10 cellular contexts compared by ENCODE assay signal in genomic region chr20:3409417-3409816, GRCh38. TPM values are rescaled to one million over a fixed set of nuclear protein-coding genes. Genes with fewer than 3 reads are reported as not detected.
DNase-seq lines count a peak whose midpoint lies in the region; ATAC-seq, FAIRE-seq and TF ChIP-seq lines count a peak whose summit lies in the region.
"Had no signal": no experiment of that assay in that cellular context is flagged by ENCODE, and none has a peak within 500 bp of the region (broad histone marks: within the 10 kb centered on the region; RNA-seq: fewer than 3 reads in every experiment).

No MANE protein-coding gene starts in this region.

- H3K9me3 Mint-ChIP-seq in stimulated activated naive CD8-positive, alpha-beta T cell treated with anti-CD3 and anti-CD28 coated beads, Interleukin-15, Interleukin-2, amounts not matched to agents 100 ng/mL and 50 ng/mL, for 24 hours: no peaks in the 10 kb centered on the region
- no peaks in the 10 kb centered on the region for H3K9me3 Mint-ChIP-seq in neural progenitor cell

- no peaks in the 10 kb centered on the region for H3K36me3 Mint-ChIP-seq in stimulated activated naive CD8-positive, alpha-beta T cell treated with anti-CD3 and anti-CD28 coated beads, Interleukin-15, Interleukin-2, amounts not matched to agents 100 ng/mL and 50 ng/mL, for 24 hours (ENCODE audit: low read depth)
- H3K36me3 Mint-ChIP-seq in neural progenitor cell: no peaks in the 10 kb centered on the region

- no peak overlapping the region for H3K27ac Mint-ChIP-seq in stimulated activated naive CD8-positive, alpha-beta T cell treated with anti-CD3 and anti-CD28 coated beads, Interleukin-15, Interleukin-2, amounts not matched to agents 100 ng/mL and 50 ng/mL, for 24 hours
- no peak overlapping the region for H3K27ac Mint-ChIP-seq in neural progenitor cell

- H4K20me1 ChIP-seq in neural progenitor cell (ENCODE audit: low read depth): peaks cover 14% of the 10 kb centered on the region

- peak overlapping the region; percentile 45 for H2AFZ ChIP-seq in neural progenitor cell (replicated peaks)

- H3K9me3 ChIP-seq in breast epithelium (no peaks in the 10 kb centered on the region), neural progenitor cell (ENCODE audit: low read depth) (no peaks in the 10 kb centered on the region)

- FAIRE-seq in GM12892 (lab: Jason Lieb, UNC): no peak
- FAIRE-seq: D721Med had no signal

- intact Hi-C loops in breast epithelium (cut with DNase I; ENCODE audit: low total_unique reads): no loop called here

- H3F3A ChIP-seq in neural progenitor cell (ENCODE audit: low read depth): peaks cover 11% of the 10 kb centered on the region

- no peaks in the 10 kb centered on the region for H3K27me3 ChIP-seq in breast epithelium
- H3K27me3 ChIP-seq in neural progenitor cell: no peaks in the 10 kb centered on the region

- H3K4me3 Mint-ChIP-seq in stimulated activated naive CD8-positive, alpha-beta T cell treated with anti-CD3 and anti-CD28 coated beads, Interleukin-15, Interleukin-2, amounts not matched to agents 100 ng/mL and 50 ng/mL, for 24 hours: peak overlapping the region; percentile 94
- peak overlapping the region; percentile 8 for H3K4me3 Mint-ChIP-seq in neural progenitor cell

- peaks cover 6% of the 10 kb centered on the region for H3K27me3 Mint-ChIP-seq in stimulated activated naive CD8-positive, alpha-beta T cell treated with anti-CD3 and anti-CD28 coated beads, Interleukin-15, Interleukin-2, amounts not matched to agents 100 ng/mL and 50 ng/mL, for 24 hours
- H3K27me3 Mint-ChIP-seq in neural progenitor cell (ENCODE audit: insufficient read depth, low read depth): peaks cover 2% of the 10 kb centered on the region

- peaks cover 25% of the 10 kb centered on the region for H3K79me2 ChIP-seq in neural progenitor cell (ENCODE audit: low read depth)

- no peak for DNase-seq in stimulated activated naive CD8-positive, alpha-beta T cell treated with anti-CD3 and anti-CD28 coated beads, Interleukin-15, Interleukin-2, amounts not matched to agents 100 U/mL and 50 U/mL, for 24 hours
- DNase-seq in breast epithelium (ENCODE audit: low spot score in 2 of 2) (no peak), neural progenitor cell (ENCODE audit: low spot score) (no peak), NCI-H345 (lab: John Stamatoyannopoulos, UW) (no peak), OCI-M1 (lab: John Stamatoyannopoulos, UW) (no peak), GM12892 (ENCODE audit: insufficient read length) (no peak)

- H3K4me1 Mint-ChIP-seq in stimulated activated naive CD8-positive, alpha-beta T cell treated with anti-CD3 and anti-CD28 coated beads, Interleukin-15, Interleukin-2, amounts not matched to agents 100 ng/mL and 50 ng/mL, for 24 hours (ENCODE audit: low read depth): peaks cover 33% of the 10 kb centered on the region
- H3K4me1 Mint-ChIP-seq in neural progenitor cell: peaks cover 22% of the 10 kb centered on the region

- no peak for TF ChIP-seq CTCF in breast epithelium (IDR thresholded peaks at IDR 0.05)
- no peak for TF ChIP-seq CTCF in neural progenitor cell (IDR thresholded peaks at IDR 0.05)

- H3K4me1 ChIP-seq in breast epithelium: peaks cover 0 to 8% of the 10 kb centered on the region in 2 donors
- H3K4me1 ChIP-seq in neural progenitor cell: peaks cover 6% of the 10 kb centered on the region

- peak overlapping the region in 1 of 2 donors; percentile 93 for H3K27ac ChIP-seq in breast epithelium
- no peak overlapping the region for H3K27ac ChIP-seq in neural progenitor cell
- H3K27ac ChIP-seq: SK-N-MC had no signal

- H3K4me3 ChIP-seq in breast epithelium (peak overlapping the region in 2 of 3 donors; percentile 93 to 95), neural progenitor cell (no peak overlapping the region)

- no peak for ATAC-seq in stimulated activated naive CD8-positive, alpha-beta T cell treated with anti-CD3 and anti-CD28 coated beads, Interleukin-15, Interleukin-2, amounts not matched to agents 100 U/mL and 50 U/mL, for 24 hours
- ATAC-seq in GM18907 (IDR thresholded peaks at IDR 0.05; ENCODE audit: unreplicated experiment): no peak

- H3K9ac ChIP-seq in neural progenitor cell: no peak overlapping the region

- no peak overlapping the region for H3K4me2 ChIP-seq in neural progenitor cell

- TF ChIP-seq POLR2A in breast epithelium (IDR thresholded peaks at IDR 0.05): no peak
- no peak for TF ChIP-seq POLR2A in GM12892 (IDR thresholded peaks at IDR 0.05; ENCODE audit: low read depth, low read length)

- no peaks in the 10 kb centered on the region for H3K36me3 ChIP-seq in breast epithelium
- no peaks in the 10 kb centered on the region for H3K36me3 ChIP-seq in neural progenitor cell

RNA-seq across cellular contexts. Expression of gene DNAAF9, which starts 1.9 kb away (rescaled TPM):
- total RNA-seq in breast epithelium (10 to 100 TPM; 15.7 to 35.8 (median 22.8) TPM), neural progenitor cell (ENCODE audit: low replicate concordance) (14.1 and 15.1 TPM in 2 replicates)
- 0.23 TPM for polyA plus RNA-seq in GM12892 (2012; ENCODE audit: missing spikeins)
